1 cellular context compared by ENCODE assay signal in the genomic region with DNA sequence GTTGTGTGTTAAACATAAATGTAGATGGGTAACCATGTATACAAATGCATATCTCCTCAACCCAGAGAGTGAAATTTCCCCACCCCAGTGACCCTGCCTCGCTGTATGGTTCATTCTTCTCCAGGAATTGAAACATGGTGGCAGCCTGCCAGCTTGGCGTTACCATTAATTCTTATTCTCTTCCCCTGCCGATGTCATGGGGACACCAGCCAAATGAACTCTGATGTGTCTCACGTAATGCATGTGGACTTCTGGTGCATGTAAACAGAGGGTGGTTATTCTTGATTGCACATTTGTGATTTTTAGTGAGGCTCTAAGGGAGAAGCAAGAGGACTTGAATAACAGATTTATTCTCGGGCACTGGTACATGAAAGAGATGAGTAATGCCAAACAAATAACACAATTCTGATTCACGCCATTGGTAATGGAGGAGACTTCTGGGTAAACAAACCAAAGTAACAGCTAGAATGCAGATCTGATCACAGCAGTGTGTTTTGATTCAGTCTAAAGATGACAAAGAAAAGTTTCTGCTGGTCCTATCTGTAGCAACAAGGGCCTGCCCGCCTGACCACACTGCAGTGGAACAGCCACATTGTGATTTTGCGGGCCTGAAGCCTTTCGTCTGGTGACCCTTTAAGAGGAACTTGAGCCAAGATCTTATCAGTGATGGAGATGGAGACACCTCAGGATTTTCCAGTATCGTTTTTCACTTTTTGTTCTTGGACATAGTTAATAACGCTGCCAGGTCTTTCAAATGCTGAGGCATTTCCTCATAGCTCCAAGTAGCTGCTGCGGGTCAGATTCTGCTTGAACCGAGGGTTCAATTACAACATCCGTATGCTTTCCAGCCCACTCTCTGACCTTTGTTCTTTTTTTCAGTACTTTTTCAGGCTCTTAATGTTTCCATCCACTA.
A peak's percentile ranks its signal among the peaks of the same experiment; 100 is the strongest.
TF ChIP-seq lines count a peak whose summit lies in the region.

No MANE protein-coding gene starts in this region.

TF ChIP-seq in HepG2, 621 proteins besides CTCF, POLR2A, EP300 and RAD21 (continued from another document and continues in another):
- TF ChIP-seq, protein P1, sequence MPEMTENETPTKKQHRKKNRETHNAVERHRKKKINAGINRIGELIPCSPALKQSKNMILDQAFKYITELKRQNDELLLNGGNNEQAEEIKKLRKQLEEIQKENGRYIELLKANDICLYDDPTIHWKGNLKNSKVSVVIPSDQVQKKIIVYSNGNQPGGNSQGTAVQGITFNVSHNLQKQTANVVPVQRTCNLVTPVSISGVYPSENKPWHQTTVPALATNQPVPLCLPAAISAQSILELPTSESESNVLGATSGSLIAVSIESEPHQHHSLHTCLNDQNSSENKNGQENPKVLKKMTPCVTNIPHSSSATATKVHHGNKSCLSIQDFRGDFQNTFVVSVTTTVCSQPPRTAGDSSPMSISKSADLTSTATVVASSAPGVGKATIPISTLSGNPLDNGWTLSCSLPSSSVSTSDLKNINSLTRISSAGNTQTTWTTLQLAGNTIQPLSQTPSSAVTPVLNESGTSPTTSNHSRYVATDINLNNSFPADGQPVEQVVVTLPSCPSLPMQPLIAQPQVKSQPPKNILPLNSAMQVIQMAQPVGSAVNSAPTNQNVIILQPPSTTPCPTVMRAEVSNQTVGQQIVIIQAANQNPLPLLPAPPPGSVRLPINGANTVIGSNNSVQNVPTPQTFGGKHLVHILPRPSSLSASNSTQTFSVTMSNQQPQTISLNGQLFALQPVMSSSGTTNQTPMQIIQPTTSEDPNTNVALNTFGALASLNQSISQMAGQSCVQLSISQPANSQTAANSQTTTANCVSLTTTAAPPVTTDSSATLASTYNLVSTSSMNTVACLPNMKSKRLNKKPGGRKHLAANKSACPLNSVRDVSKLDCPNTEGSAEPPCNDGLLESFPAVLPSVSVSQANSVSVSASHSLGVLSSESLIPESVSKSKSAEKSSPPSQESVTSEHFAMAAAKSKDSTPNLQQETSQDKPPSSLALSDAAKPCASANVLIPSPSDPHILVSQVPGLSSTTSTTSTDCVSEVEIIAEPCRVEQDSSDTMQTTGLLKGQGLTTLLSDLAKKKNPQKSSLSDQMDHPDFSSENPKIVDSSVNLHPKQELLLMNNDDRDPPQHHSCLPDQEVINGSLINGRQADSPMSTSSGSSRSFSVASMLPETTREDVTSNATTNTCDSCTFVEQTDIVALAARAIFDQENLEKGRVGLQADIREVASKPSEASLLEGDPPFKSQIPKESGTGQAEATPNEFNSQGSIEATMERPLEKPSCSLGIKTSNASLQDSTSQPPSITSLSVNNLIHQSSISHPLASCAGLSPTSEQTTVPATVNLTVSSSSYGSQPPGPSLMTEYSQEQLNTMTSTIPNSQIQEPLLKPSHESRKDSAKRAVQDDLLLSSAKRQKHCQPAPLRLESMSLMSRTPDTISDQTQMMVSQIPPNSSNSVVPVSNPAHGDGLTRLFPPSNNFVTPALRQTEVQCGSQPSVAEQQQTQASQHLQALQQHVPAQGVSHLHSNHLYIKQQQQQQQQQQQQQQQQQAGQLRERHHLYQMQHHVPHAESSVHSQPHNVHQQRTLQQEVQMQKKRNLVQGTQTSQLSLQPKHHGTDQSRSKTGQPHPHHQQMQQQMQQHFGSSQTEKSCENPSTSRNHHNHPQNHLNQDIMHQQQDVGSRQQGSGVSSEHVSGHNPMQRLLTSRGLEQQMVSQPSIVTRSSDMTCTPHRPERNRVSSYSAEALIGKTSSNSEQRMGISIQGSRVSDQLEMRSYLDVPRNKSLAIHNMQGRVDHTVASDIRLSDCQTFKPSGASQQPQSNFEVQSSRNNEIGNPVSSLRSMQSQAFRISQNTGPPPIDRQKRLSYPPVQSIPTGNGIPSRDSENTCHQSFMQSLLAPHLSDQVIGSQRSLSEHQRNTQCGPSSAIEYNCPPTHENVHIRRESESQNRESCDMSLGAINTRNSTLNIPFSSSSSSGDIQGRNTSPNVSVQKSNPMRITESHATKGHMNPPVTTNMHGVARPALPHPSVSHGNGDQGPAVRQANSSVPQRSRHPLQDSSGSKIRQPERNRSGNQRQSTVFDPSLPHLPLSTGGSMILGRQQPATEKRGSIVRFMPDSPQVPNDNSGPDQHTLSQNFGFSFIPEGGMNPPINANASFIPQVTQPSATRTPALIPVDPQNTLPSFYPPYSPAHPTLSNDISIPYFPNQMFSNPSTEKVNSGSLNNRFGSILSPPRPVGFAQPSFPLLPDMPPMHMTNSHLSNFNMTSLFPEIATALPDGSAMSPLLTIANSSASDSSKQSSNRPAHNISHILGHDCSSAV (CRISPR knock-in tag; IDR thresholded peaks at IDR 0.05; ENCODE audit: borderline replicate concordance): no peak
- TF ChIP-seq SP1 (IDR thresholded peaks at IDR 0.05) (no peak), SP1 (CRISPR knock-in tag; IDR thresholded peaks at IDR 0.05) (peak; percentile 41), PHF5A (CRISPR knock-in tag; IDR thresholded peaks at IDR 0.05; ENCODE audit: low read depth, unreplicated experiment) (no peak), ZNF782 (CRISPR knock-in tag; IDR thresholded peaks at IDR 0.05; ENCODE audit: borderline replicate concordance) (no peak), SOX5 (CRISPR knock-in tag; IDR thresholded peaks at IDR 0.05; ENCODE audit: borderline replicate concordance) (peak; percentile 77; the same call in 1 of the 2 replicates), DNMT3B (CRISPR knock-in tag; conservative IDR thresholded peaks at IDR 0.05) (no peak), PITX1 (CRISPR knock-in tag; IDR thresholded peaks at IDR 0.05) (peak; percentile 39; the same call in 1 of the 2 replicates), RORA (CRISPR knock-in tag; IDR thresholded peaks at IDR 0.05) (no peak), FIP1L1 (IDR thresholded peaks at IDR 0.05; ENCODE audit: borderline replicate concordance, insufficient read depth, low read depth, low read length) (no peak), CHCHD3 (CRISPR knock-in tag; IDR thresholded peaks at IDR 0.05) (no peak), SNAI1 (CRISPR knock-in tag; IDR thresholded peaks at IDR 0.05; ENCODE audit: borderline replicate concordance) (no peak), ZNF780A (CRISPR knock-in tag; IDR thresholded peaks at IDR 0.05) (no peak), CBX1 (IDR thresholded peaks at IDR 0.05; ENCODE audit: low read depth) (no peak), ZSCAN25 (CRISPR knock-in tag; IDR thresholded peaks at IDR 0.05) (no peak), RXRB (CRISPR knock-in tag; IDR thresholded peaks at IDR 0.05; ENCODE audit: borderline replicate concordance) (peak; percentile 81), PAWR (CRISPR knock-in tag; IDR thresholded peaks at IDR 0.05; ENCODE audit: borderline replicate concordance) (no peak), ZNF101 (CRISPR knock-in tag; IDR thresholded peaks at IDR 0.05; ENCODE audit: borderline replicate concordance, low read depth) (no peak), ZSCAN20 (CRISPR knock-in tag; IDR thresholded peaks at IDR 0.05; ENCODE audit: borderline replicate concordance) (no peak), THAP11 (CRISPR knock-in tag; IDR thresholded peaks at IDR 0.05) (peak; percentile 33; the same call in 1 of the 2 replicates), NCOR1 (IDR thresholded peaks at IDR 0.05; ENCODE audit: borderline replicate concordance, low read length) (peak; percentile 85; the same call in 1 of the 2 replicates), ZNF75D (CRISPR knock-in tag; IDR thresholded peaks at IDR 0.05; ENCODE audit: borderline replicate concordance) (no peak)
- TF ChIP-seq, protein P2, sequence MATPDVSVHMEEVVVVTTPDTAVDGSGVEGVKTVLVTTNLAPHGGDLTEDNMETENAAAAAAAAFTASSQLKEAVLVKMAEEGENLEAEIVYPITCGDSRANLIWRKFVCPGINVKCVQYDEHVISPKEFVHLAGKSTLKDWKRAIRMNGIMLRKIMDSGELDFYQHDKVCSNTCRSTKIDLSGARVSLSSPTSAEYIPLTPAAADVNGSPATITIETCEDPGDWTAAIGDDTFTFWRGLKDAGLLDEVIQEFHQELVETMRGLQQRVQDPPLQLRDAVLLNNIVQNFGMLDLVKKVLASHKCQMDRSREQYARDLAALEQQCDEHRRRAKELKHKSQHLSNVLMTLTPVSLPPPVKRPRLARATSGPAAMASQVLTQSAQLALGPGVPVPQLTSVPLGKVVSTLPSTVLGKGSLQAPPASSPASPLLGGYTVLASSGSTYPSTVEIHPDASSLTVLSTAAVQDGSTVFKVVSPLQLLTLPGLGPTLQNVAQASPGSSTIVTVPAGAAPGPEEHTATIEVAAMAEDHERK (CRISPR knock-in tag; IDR thresholded peaks at IDR 0.05; ENCODE audit: low read depth): 0 out of 2 replicates have a peak, but pooled peaks have one; percentile 5
- TF ChIP-seq, protein P3, sequence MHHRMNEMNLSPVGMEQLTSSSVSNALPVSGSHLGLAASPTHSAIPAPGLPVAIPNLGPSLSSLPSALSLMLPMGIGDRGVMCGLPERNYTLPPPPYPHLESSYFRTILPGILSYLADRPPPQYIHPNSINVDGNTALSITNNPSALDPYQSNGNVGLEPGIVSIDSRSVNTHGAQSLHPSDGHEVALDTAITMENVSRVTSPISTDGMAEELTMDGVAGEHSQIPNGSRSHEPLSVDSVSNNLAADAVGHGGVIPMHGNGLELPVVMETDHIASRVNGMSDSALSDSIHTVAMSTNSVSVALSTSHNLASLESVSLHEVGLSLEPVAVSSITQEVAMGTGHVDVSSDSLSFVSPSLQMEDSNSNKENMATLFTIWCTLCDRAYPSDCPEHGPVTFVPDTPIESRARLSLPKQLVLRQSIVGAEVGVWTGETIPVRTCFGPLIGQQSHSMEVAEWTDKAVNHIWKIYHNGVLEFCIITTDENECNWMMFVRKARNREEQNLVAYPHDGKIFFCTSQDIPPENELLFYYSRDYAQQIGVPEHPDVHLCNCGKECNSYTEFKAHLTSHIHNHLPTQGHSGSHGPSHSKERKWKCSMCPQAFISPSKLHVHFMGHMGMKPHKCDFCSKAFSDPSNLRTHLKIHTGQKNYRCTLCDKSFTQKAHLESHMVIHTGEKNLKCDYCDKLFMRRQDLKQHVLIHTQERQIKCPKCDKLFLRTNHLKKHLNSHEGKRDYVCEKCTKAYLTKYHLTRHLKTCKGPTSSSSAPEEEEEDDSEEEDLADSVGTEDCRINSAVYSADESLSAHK (CRISPR knock-in tag; IDR thresholded peaks at IDR 0.05; ENCODE audit: borderline replicate concordance): no peak
- TF ChIP-seq, protein P4, sequence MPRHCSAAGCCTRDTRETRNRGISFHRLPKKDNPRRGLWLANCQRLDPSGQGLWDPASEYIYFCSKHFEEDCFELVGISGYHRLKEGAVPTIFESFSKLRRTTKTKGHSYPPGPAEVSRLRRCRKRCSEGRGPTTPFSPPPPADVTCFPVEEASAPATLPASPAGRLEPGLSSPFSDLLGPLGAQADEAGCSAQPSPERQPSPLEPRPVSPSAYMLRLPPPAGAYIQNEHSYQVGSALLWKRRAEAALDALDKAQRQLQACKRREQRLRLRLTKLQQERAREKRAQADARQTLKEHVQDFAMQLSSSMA (CRISPR knock-in tag; IDR thresholded peaks at IDR 0.05): no peak
- TF ChIP-seq, protein P5, sequence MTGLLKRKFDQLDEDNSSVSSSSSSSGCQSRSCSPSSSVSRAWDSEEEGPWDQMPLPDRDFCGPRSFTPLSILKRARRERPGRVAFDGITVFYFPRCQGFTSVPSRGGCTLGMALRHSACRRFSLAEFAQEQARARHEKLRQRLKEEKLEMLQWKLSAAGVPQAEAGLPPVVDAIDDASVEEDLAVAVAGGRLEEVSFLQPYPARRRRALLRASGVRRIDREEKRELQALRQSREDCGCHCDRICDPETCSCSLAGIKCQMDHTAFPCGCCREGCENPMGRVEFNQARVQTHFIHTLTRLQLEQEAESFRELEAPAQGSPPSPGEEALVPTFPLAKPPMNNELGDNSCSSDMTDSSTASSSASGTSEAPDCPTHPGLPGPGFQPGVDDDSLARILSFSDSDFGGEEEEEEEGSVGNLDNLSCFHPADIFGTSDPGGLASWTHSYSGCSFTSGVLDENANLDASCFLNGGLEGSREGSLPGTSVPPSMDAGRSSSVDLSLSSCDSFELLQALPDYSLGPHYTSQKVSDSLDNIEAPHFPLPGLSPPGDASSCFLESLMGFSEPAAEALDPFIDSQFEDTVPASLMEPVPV (CRISPR knock-in tag; IDR thresholded peaks at IDR 0.05): 0 out of 2 replicates have a peak, but pooled peaks have one; percentile 45
- TF ChIP-seq, protein P6, sequence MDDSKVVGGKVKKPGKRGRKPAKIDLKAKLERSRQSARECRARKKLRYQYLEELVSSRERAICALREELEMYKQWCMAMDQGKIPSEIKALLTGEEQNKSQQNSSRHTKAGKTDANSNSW (CRISPR knock-in tag; IDR thresholded peaks at IDR 0.05; ENCODE audit: borderline replicate concordance): no peak
- TF ChIP-seq, protein P7, sequence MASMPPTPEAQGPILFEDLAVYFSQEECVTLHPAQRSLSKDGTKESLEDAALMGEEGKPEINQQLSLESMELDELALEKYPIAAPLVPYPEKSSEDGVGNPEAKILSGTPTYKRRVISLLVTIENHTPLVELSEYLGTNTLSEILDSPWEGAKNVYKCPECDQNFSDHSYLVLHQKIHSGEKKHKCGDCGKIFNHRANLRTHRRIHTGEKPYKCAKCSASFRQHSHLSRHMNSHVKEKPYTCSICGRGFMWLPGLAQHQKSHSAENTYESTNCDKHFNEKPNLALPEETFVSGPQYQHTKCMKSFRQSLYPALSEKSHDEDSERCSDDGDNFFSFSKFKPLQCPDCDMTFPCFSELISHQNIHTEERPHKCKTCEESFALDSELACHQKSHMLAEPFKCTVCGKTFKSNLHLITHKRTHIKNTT (CRISPR knock-in tag; IDR thresholded peaks at IDR 0.05): no peak
- TF ChIP-seq, protein P8, sequence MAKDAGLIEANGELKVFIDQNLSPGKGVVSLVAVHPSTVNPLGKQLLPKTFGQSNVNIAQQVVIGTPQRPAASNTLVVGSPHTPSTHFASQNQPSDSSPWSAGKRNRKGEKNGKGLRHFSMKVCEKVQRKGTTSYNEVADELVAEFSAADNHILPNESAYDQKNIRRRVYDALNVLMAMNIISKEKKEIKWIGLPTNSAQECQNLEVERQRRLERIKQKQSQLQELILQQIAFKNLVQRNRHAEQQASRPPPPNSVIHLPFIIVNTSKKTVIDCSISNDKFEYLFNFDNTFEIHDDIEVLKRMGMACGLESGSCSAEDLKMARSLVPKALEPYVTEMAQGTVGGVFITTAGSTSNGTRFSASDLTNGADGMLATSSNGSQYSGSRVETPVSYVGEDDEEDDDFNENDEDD (CRISPR knock-in tag; IDR thresholded peaks at IDR 0.05; ENCODE audit: borderline replicate concordance): no peak
- TF ChIP-seq, protein P9, sequence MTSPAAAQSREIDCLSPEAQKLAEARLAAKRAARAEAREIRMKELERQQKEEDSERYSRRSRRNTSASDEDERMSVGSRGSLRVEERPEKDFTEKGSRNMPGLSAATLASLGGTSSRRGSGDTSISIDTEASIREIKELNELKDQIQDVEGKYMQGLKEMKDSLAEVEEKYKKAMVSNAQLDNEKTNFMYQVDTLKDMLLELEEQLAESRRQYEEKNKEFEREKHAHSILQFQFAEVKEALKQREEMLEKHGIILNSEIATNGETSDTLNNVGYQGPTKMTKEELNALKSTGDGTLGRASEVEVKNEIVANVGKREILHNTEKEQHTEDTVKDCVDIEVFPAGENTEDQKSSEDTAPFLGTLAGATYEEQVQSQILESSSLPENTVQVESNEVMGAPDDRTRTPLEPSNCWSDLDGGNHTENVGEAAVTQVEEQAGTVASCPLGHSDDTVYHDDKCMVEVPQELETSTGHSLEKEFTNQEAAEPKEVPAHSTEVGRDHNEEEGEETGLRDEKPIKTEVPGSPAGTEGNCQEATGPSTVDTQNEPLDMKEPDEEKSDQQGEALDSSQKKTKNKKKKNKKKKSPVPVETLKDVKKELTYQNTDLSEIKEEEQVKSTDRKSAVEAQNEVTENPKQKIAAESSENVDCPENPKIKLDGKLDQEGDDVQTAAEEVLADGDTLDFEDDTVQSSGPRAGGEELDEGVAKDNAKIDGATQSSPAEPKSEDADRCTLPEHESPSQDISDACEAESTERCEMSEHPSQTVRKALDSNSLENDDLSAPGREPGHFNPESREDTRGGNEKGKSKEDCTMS (CRISPR knock-in tag; conservative IDR thresholded peaks at IDR 0.05): no peak
